In genomic region chr5:39411985-39412384, GRCh38 we compare ENCODE assay signal across 19 cellular contexts. TPM values are rescaled to one million over a fixed set of nuclear protein-coding genes. Genes with fewer than 3 reads are reported as not detected.
DNase-seq lines count a peak whose midpoint lies in the region; FAIRE-seq and TF ChIP-seq lines count a peak whose summit lies in the region.
"Had no signal": no experiment of that assay in that cellular context is flagged by ENCODE, and none has a peak within 500 bp of the region (broad histone marks: within the 10 kb centered on the region; RNA-seq: fewer than 3 reads in every experiment).

No MANE protein-coding gene starts in this region.

- peak overlapping the region; percentile 52 for H3K27ac ChIP-seq in left ventricle myocardium inferior (replicated peaks)
- H3K27ac ChIP-seq in right atrium auricular region = peak overlapping the region in 1 of 2 donors; percentile 57
- H3K27ac ChIP-seq in endothelial cell of umbilical vein (ENCODE audit: insufficient read depth, low read depth, low read length) = peak overlapping the region; percentile 3
- H3K27ac ChIP-seq in osteoblast (ENCODE audit: low read depth, low read length) = peak overlapping the region; percentile 31
- H3K27ac ChIP-seq in uterus = peak overlapping the region; percentile 59 to 70

- CTCF ChIA-PET in endothelial cell of umbilical vein (lab: Charles Lee) = interaction anchor here (1.3 to 3.0 kb wide), 4 partner anchors 10 to 136 kb away, joined by 5 to 24 read pairs (median 14); partner anchors contain the start of gene DAB2

- POLR2A ChIA-PET in endothelial cell of umbilical vein (lab: Charles Lee) = interaction anchor here (5.8 kb wide), 1 partner anchor 12 kb away, joined by 40 read pairs; the partner anchor contains the start of gene DAB2

- H3K4me3 ChIP-seq in left ventricle myocardium inferior (no peak overlapping the region), right atrium auricular region (no peak overlapping the region), endothelial cell of umbilical vein (replicated peaks in 1 of 3; ENCODE audit: insufficient read depth in 1 of 3, low read depth in 1 of 3, low read length in 3 of 3) (no peak overlapping the region), osteoblast (ENCODE audit: insufficient read depth, low read length) (no peak overlapping the region), uterus (no peak overlapping the region)
- H3K4me3 ChIP-seq: GM12878 had no signal

- TF ChIP-seq POLR2A in endothelial cell of umbilical vein (IDR thresholded peaks at IDR 0.05; ENCODE audit: low read depth, low read length) (no peak), uterus (IDR thresholded peaks at IDR 0.05) (no peak)

- dilution Hi-C loops in endothelial cell of umbilical vein (cut with MboI; ENCODE audit: extremely low pct_ligation_motif_present, low sequenced_read_pairs) = loop anchor here (25.0 kb wide), 1 partner anchor 125 kb away; no protein-coding TSS in a partner anchor

- no peaks in the 10 kb centered on the region for H3K9me1 ChIP-seq in endothelial cell of umbilical vein (replicated peaks; ENCODE audit: control insufficient read depth, extremely low read depth, insufficient read depth, low read length)

- H3K4me2 ChIP-seq in endothelial cell of umbilical vein (ENCODE audit: insufficient read depth, low read length) (peak overlapping the region; percentile 72), osteoblast (ENCODE audit: insufficient read depth, low read length) (peak overlapping the region; percentile 2)

- intact Hi-C loops in left ventricle myocardium inferior (cut with micrococcal nuclease) (no loop called here), endothelial cell of umbilical vein (cut with micrococcal nuclease) (loop anchor here (1.0 kb wide), 1 partner anchor 8 kb away; no protein-coding TSS in a partner anchor), uterus (cut with DNase I; ENCODE audit: low total_unique reads) (no loop called here)

- H3K4me1 ChIP-seq in left ventricle myocardium inferior (peaks cover 85% of the 10 kb centered on the region), right atrium auricular region (peaks cover 0 to 29% of the 10 kb centered on the region in 2 donors), endothelial cell of umbilical vein (ENCODE audit: control insufficient read depth, extremely low read depth, insufficient read depth, low read length) (peaks cover 46% of the 10 kb centered on the region), osteoblast (ENCODE audit: insufficient read depth, low read length) (peaks cover 78% of the 10 kb centered on the region), uterus (peaks cover 0 to 20% of the 10 kb centered on the region in 2 donors)

- H3K36me3 ChIP-seq in left ventricle myocardium inferior (no peaks in the 10 kb centered on the region), right atrium auricular region (no peaks in the 10 kb centered on the region), endothelial cell of umbilical vein (ENCODE audit: control insufficient read depth in 2 of 2, extremely low read depth in 1 of 2, insufficient read depth in 2 of 2, low read length in 2 of 2) (peaks cover 9 to 11% of the 10 kb centered on the region in 2 experiments), osteoblast (ENCODE audit: insufficient read depth, low read length) (peaks cover 68% of the 10 kb centered on the region), uterus (no peaks in the 10 kb centered on the region)

- DNase-seq in left ventricle myocardium inferior = no peak
- no peak for DNase-seq in right atrium auricular region (ENCODE audit: low spot score)
- no peak for DNase-seq in endothelial cell of umbilical vein (ENCODE audit: low read depth, low spot score)
- no peak for DNase-seq in osteoblast (ENCODE audit: insufficient read length, low spot score, missing footprints)
- DNase-seq in uterus = no peak
- no peak for DNase-seq in activated effector memory CD4-positive, alpha-beta T cell treated with anti-CD3 and anti-CD28 coated beads, Interleukin-2, amount 50 U/mL, for 16 hours
- DNase-seq in activated naive CD4-positive, alpha-beta T cell (lab: John Stamatoyannopoulos, UW) = no peak
- DNase-seq in activated naive CD4-positive, alpha-beta T cell treated with Interleukin-2 at 50 U/mL for 16 hours = no peak
- DNase-seq: CD4-positive, alpha-beta T cell; DMS79; HCEC 1CT; NCI-H1436; NCI-H2081 treated with DMSO at 0.1 percent for 48 hours; NCI-H524 had no signal

- no peaks in the 10 kb centered on the region for H3K27me3 ChIP-seq in left ventricle myocardium inferior (ENCODE audit: low read depth)
- H3K27me3 ChIP-seq in right atrium auricular region = no peaks in the 10 kb centered on the region
- no peaks in the 10 kb centered on the region for H3K27me3 ChIP-seq in endothelial cell of umbilical vein (ENCODE audit: control insufficient read depth in 2 of 2, insufficient read depth in 2 of 2, low read length in 2 of 2)
- no peaks in the 10 kb centered on the region for H3K27me3 ChIP-seq in osteoblast (ENCODE audit: insufficient read depth, low read length)
- H3K27me3 ChIP-seq in uterus = no peaks in the 10 kb centered on the region

- H2AFZ ChIP-seq in endothelial cell of umbilical vein (ENCODE audit: low read depth, low read length) (no peak overlapping the region), osteoblast (ENCODE audit: low read length) (no peak overlapping the region)

- H3K9ac ChIP-seq in endothelial cell of umbilical vein (replicated peaks; ENCODE audit: extremely low read depth, insufficient read depth, low read length) = no peak overlapping the region

- H4K20me1 ChIP-seq in endothelial cell of umbilical vein (replicated peaks; ENCODE audit: control insufficient read depth, extremely low read depth, insufficient read depth, low read length) (peaks cover 34% of the 10 kb centered on the region), osteoblast (ENCODE audit: insufficient read depth, low read length) (peaks cover 71% of the 10 kb centered on the region)

- no peak for FAIRE-seq in endothelial cell of umbilical vein (lab: Jason Lieb, UNC)
- FAIRE-seq: GM12878, RCC 7860 had no signal

- H3K9me3 ChIP-seq in left ventricle myocardium inferior (replicated peaks) (no peaks in the 10 kb centered on the region), right atrium auricular region (no peaks in the 10 kb centered on the region), endothelial cell of umbilical vein (replicated peaks; ENCODE audit: control insufficient read depth, insufficient read depth, low read length) (no peaks in the 10 kb centered on the region), osteoblast (ENCODE audit: low read depth, low read length) (no peaks in the 10 kb centered on the region), uterus (no peaks in the 10 kb centered on the region)

- peaks cover 98% of the 10 kb centered on the region for H3K79me2 ChIP-seq in endothelial cell of umbilical vein (ENCODE audit: control insufficient read depth, insufficient read depth, low read length)
- H3K79me2 ChIP-seq in osteoblast (ENCODE audit: insufficient read depth, low read length) = peaks cover 100% of the 10 kb centered on the region

- TF ChIP-seq CTCF in left ventricle myocardium inferior (IDR thresholded peaks at IDR 0.05; ENCODE audit: borderline replicate concordance) = no peak
- no peak for TF ChIP-seq CTCF in right atrium auricular region (IDR thresholded peaks at IDR 0.05)
- TF ChIP-seq CTCF in endothelial cell of umbilical vein (IDR thresholded peaks at IDR 0.05; ENCODE audit: extremely low read depth in 1 of 2, insufficient read depth in 1 of 2, low read depth in 1 of 2, low read length in 2 of 2) = no peak
- TF ChIP-seq CTCF in osteoblast (IDR thresholded peaks at IDR 0.05; ENCODE audit: extremely low read depth, low read depth, low read length) = no peak
- no peak for TF ChIP-seq CTCF in uterus (IDR thresholded peaks at IDR 0.05)

- no TSS peak for BruUV-seq in endothelial cell of umbilical vein (replicated peaks; lab: Mats Ljungman, UMichigan)

TF ChIP-seq in endothelial cell of umbilical vein, 7 proteins besides CTCF, POLR2A, EP300 and RAD21 (continues in another document):
- TF ChIP-seq EZH2 (IDR thresholded peaks at IDR 0.05; ENCODE audit: borderline replicate concordance, low read depth, low read length, severe bottlenecking) (no peak), FOS (IDR thresholded peaks at IDR 0.05; ENCODE audit: borderline replicate concordance, insufficient read depth, low read length) (no peak), JUN (IDR thresholded peaks at IDR 0.05; ENCODE audit: borderline replicate concordance, insufficient read depth, insufficient read length, low read depth) (no peak), POLR2AphosphoS5 (IDR thresholded peaks at IDR 0.05; ENCODE audit: insufficient read depth, low read depth, low read length) (no peak), MYC (IDR thresholded peaks at IDR 0.05; ENCODE audit: low read depth, low read length) (no peak), GATA2 (IDR thresholded peaks at IDR 0.05; ENCODE audit: insufficient read depth, insufficient read length, low read depth, low read length) (no peak)

RNA-seq across cellular contexts. Expression of gene DAB2, which starts 12.8 kb away (rescaled TPM):
- 28.5 TPM for total RNA-seq in left ventricle myocardium inferior
- 10 to 100 TPM; 17.5 to 29.2 TPM for total RNA-seq in right atrium auricular region
- 245 and 283 TPM in 2 replicates for total RNA-seq in endothelial cell of umbilical vein
- 168 TPM in 2 replicates for polyA plus RNA-seq in endothelial cell of umbilical vein
- 142 and 143 TPM in 2 replicates for polyA plus RNA-seq in endothelial cell of umbilical vein (2011; cell fraction: cytosol; rRNA removed)
- 403 and 406 TPM in 2 replicates for polyA plus RNA-seq in endothelial cell of umbilical vein (2011; cell fraction: nucleus; rRNA removed)
- 155 and 160 TPM in 2 replicates for polyA plus RNA-seq in endothelial cell of umbilical vein (2012)
- 381 and 392 TPM in 2 replicates for polyA minus RNA-seq in endothelial cell of umbilical vein
- 71.7 TPM for polyA minus RNA-seq in endothelial cell of umbilical vein (2011; cell fraction: cytosol; rRNA and poly(A)+ RNA removed)
- polyA minus RNA-seq in endothelial cell of umbilical vein (2011; cell fraction: nucleus; rRNA and poly(A)+ RNA removed) = 989 and 991 TPM in 2 replicates
- 277 and 296 TPM in 2 replicates for total RNA-seq in osteoblast
- 10 to 100 TPM; 23.1 to 80.1 (median 56.7) TPM for total RNA-seq in uterus
- total RNA-seq: G401 had no signal

RNA-seq across cellular contexts. Expression of gene C9, which starts 47.7 kb away (rescaled TPM):
- total RNA-seq in left ventricle myocardium inferior = not detected
- not detected for total RNA-seq in right atrium auricular region
- total RNA-seq in endothelial cell of umbilical vein = 0.44 TPM in 1 of 2 replicates, not detected in the other
- polyA plus RNA-seq in endothelial cell of umbilical vein = 0.03 and 0.33 TPM in 2 replicates
- not detected in 2 replicates for polyA plus RNA-seq in endothelial cell of umbilical vein (2011; cell fraction: cytosol; rRNA removed)
- 1.2 and 1.6 TPM in 2 replicates for polyA plus RNA-seq in endothelial cell of umbilical vein (2011; cell fraction: nucleus; rRNA removed)
- not detected in 2 replicates for polyA plus RNA-seq in endothelial cell of umbilical vein (2012)
- 0.13 TPM in 1 of 2 replicates, not detected in the other for polyA minus RNA-seq in endothelial cell of umbilical vein
- polyA minus RNA-seq in endothelial cell of umbilical vein (2011; cell fraction: cytosol; rRNA and poly(A)+ RNA removed) = not detected
- 0.53 and 0.67 TPM in 2 replicates for polyA minus RNA-seq in endothelial cell of umbilical vein (2011; cell fraction: nucleus; rRNA and poly(A)+ RNA removed)
- total RNA-seq in osteoblast = 0.36 TPM in 1 of 2 replicates, not detected in the other
- not detected for total RNA-seq in uterus
- total RNA-seq: CD4-positive, alpha-beta T cell; G401; LHCN-M2 had no signal
- polyA plus RNA-seq: GM12878, IgD-negative memory B cell had no signal
